18 cellular contexts compared by ENCODE assay signal in genomic region chr10:124653311-124653710, GRCh38.
DNase-seq lines count a peak whose midpoint lies in the region; ATAC-seq and TF ChIP-seq lines count a peak whose summit lies in the region.
"Had no signal": no experiment of that assay in that cellular context is flagged by ENCODE, and none has a peak within 500 bp of the region (broad histone marks: within the 10 kb centered on the region; RNA-seq: fewer than 3 reads in every experiment).

No MANE protein-coding gene starts in this region.

- 50 to 88% methylated on average over 2 to 4 of the region's 7 CpGs for WGBS in esophagus squamous epithelium, 2 donors
- 79 to 100% methylated on average over 1 to 7 of the region's 7 CpGs for WGBS in upper lobe of left lung, 2 donors

- POLR2A ChIA-PET in activated CD4-positive, alpha-beta memory T cell treated with anti-CD3 and anti-CD28 coated beads, Interleukin-2, amount 10 ng/mL, durations not matched to agents 7 days and 5 days (lab: Charles Lee): interaction anchor here (0.6 to 1.6 kb wide), 9 partner anchors 9 to 234 kb away, joined by 3 to 8 read pairs (median 4); partner anchors contain the start of gene OAT
- POLR2A ChIA-PET in activated CD4-positive, alpha-beta memory T cell treated with anti-CD3 and anti-CD28 coated beads for 36 hours (lab: Charles Lee): no interaction called here

- H3K9me3 ChIP-seq in esophagus squamous epithelium (no peaks in the 10 kb centered on the region), neutrophil (no peaks in the 10 kb centered on the region), upper lobe of left lung (no peaks in the 10 kb centered on the region)
- H3K9me3 ChIP-seq: SK-N-SH, transverse colon had no signal

- H3K4me3 ChIP-seq in esophagus squamous epithelium (no peak overlapping the region), neutrophil (ENCODE audit: low read depth in 1 of 2, low read length in 1 of 2) (no peak overlapping the region), upper lobe of left lung (no peak overlapping the region)
- H3K4me3 ChIP-seq: transverse colon had no signal

- H3K4me1 ChIP-seq in esophagus squamous epithelium (peaks cover 59 to 95% (median 71%) of the 10 kb centered on the region in 3 donors), neutrophil (ENCODE audit: control insufficient read depth in 1 of 2, insufficient read depth in 1 of 2, low read depth in 1 of 2, low read length in 1 of 2) (peaks cover 81 to 85% of the 10 kb centered on the region in 2 experiments), upper lobe of left lung (peaks cover 50 to 81% (median 64%) of the 10 kb centered on the region in 4 donors)

- intact Hi-C loops in activated CD4-positive, alpha-beta memory T cell treated with anti-CD3 and anti-CD28 coated beads for 36 hours (cut with micrococcal nuclease): no loop called here
- intact Hi-C loops in esophagus squamous epithelium (cut with DNase I): loop anchor here (10.0 kb wide), 1 partner anchor 81 kb away; no protein-coding TSS in a partner anchor

- H3K9me3 Mint-ChIP-seq in activated CD4-positive, alpha-beta memory T cell treated with anti-CD3 and anti-CD28 coated beads, Interleukin-2, amount 10 ng/mL, durations not matched to agents 7 days and 5 days: no peaks in the 10 kb centered on the region
- no peaks in the 10 kb centered on the region for H3K9me3 Mint-ChIP-seq in activated CD4-positive, alpha-beta memory T cell treated with anti-CD3 and anti-CD28 coated beads for 36 hours
- H3K9me3 Mint-ChIP-seq: activated T-helper 1 cell treated with anti-CD3 and anti-CD28 coated beads, Interleukin-12 subunit alpha, Interleukin-12 subunit beta, Interleukin-2, Interleukin-4 antibody, amounts not matched to agents 30 ng/mL and 10 ng/mL and 1 ng/mL, durations not matched to agents 14 hours and 24 hours and 36 hours; nephron progenitor cell had no signal

- no peak for TF ChIP-seq EP300 in upper lobe of left lung (IDR thresholded peaks at IDR 0.05)

- H3K27me3 ChIP-seq in esophagus squamous epithelium: no peaks in the 10 kb centered on the region
- H3K27me3 ChIP-seq in neutrophil: no peaks in the 10 kb centered on the region
- no peaks in the 10 kb centered on the region for H3K27me3 ChIP-seq in upper lobe of left lung
- H3K27me3 ChIP-seq: transverse colon had no signal

- ATAC-seq in upper lobe of left lung (ENCODE audit: low FRiP score in 2 of 2): no peak
- no peak for ATAC-seq in GM21723 (IDR thresholded peaks at IDR 0.05; ENCODE audit: unreplicated experiment)
- ATAC-seq: activated CD8-positive, alpha-beta T cell treated with anti-CD3 and anti-CD28 coated beads, Interleukin-2, amount 10 ng/mL, durations not matched to agents 7 days and 5 days had no signal

- peak overlapping the region; percentile 79 to 91 (median 88) for H3K27ac ChIP-seq in esophagus squamous epithelium
- peak overlapping the region; percentile 99 for H3K27ac ChIP-seq in neutrophil
- H3K27ac ChIP-seq in upper lobe of left lung: peak overlapping the region; percentile 48 to 86 (median 76)

- no peak for DNase-seq in activated CD4-positive, alpha-beta memory T cell treated with anti-CD3 and anti-CD28 coated beads, Interleukin-2, amount 10 ng/mL, durations not matched to agents 7 days and 5 days
- no peak for DNase-seq in activated CD4-positive, alpha-beta memory T cell treated with anti-CD3 and anti-CD28 coated beads for 36 hours
- DNase-seq in esophagus squamous epithelium (lab: John Stamatoyannopoulos, UW) (no peak), upper lobe of left lung (no peak), Kasumi-1 (lab: John Stamatoyannopoulos, UW) (no peak), iPS-NIHi11 (ENCODE audit: low spot score) (no peak)
- DNase-seq: 8988T; activated CD8-positive, alpha-beta T cell treated with anti-CD3 and anti-CD28 coated beads, Interleukin-2, amount 10 ng/mL, durations not matched to agents 7 days and 5 days; DMS79; effector CD4-positive, alpha-beta T cell; MV-4-11; NCI-H526 treated with DMSO at 0.1 percent for 48 hours; nephron progenitor cell; SK-N-SH; transverse colon had no signal

- TF ChIP-seq POLR2A in esophagus squamous epithelium (IDR thresholded peaks at IDR 0.05) (no peak), upper lobe of left lung (IDR thresholded peaks at IDR 0.05) (no peak)

- no peaks in the 10 kb centered on the region for H3K27me3 Mint-ChIP-seq in activated CD4-positive, alpha-beta memory T cell treated with anti-CD3 and anti-CD28 coated beads, Interleukin-2, amount 10 ng/mL, durations not matched to agents 7 days and 5 days
- no peaks in the 10 kb centered on the region for H3K27me3 Mint-ChIP-seq in activated CD4-positive, alpha-beta memory T cell treated with anti-CD3 and anti-CD28 coated beads for 36 hours

- H3K4me1 Mint-ChIP-seq in activated CD4-positive, alpha-beta memory T cell treated with anti-CD3 and anti-CD28 coated beads, Interleukin-2, amount 10 ng/mL, durations not matched to agents 7 days and 5 days: peaks cover 88% of the 10 kb centered on the region
- H3K4me1 Mint-ChIP-seq in activated CD4-positive, alpha-beta memory T cell treated with anti-CD3 and anti-CD28 coated beads for 36 hours (ENCODE audit: low read depth): peaks cover 88% of the 10 kb centered on the region

- peaks cover 42% of the 10 kb centered on the region for H3K36me3 Mint-ChIP-seq in activated CD4-positive, alpha-beta memory T cell treated with anti-CD3 and anti-CD28 coated beads, Interleukin-2, amount 10 ng/mL, durations not matched to agents 7 days and 5 days (ENCODE audit: low read depth)
- peaks cover 6% of the 10 kb centered on the region for H3K36me3 Mint-ChIP-seq in activated CD4-positive, alpha-beta memory T cell treated with anti-CD3 and anti-CD28 coated beads for 36 hours

- CTCF ChIA-PET in activated CD4-positive, alpha-beta memory T cell treated with anti-CD3 and anti-CD28 coated beads, Interleukin-2, amount 10 ng/mL, durations not matched to agents 7 days and 5 days (lab: Charles Lee): no interaction called here
- CTCF ChIA-PET in activated CD4-positive, alpha-beta memory T cell treated with anti-CD3 and anti-CD28 coated beads for 36 hours (lab: Charles Lee): interaction anchor here (0.6 to 0.9 kb wide), 2 partner anchors 26 to 88 kb away, joined by 3 to 4 read pairs; no protein-coding TSS in a partner anchor

- no peak for TF ChIP-seq CTCF in esophagus squamous epithelium (IDR thresholded peaks at IDR 0.05)
- TF ChIP-seq CTCF in neutrophil (IDR thresholded peaks at IDR 0.05): no peak
- TF ChIP-seq CTCF in upper lobe of left lung (IDR thresholded peaks at IDR 0.05): no peak

- H3K27ac Mint-ChIP-seq in activated CD4-positive, alpha-beta memory T cell treated with anti-CD3 and anti-CD28 coated beads, Interleukin-2, amount 10 ng/mL, durations not matched to agents 7 days and 5 days: peak overlapping the region; percentile 16
- H3K27ac Mint-ChIP-seq in activated CD4-positive, alpha-beta memory T cell treated with anti-CD3 and anti-CD28 coated beads for 36 hours: no peak overlapping the region
- H3K27ac Mint-ChIP-seq: activated CD8-positive, alpha-beta T cell treated with anti-CD3 and anti-CD28 coated beads, Interleukin-2, amount 10 ng/mL, durations not matched to agents 7 days and 5 days; activated T-helper 1 cell treated with anti-CD3 and anti-CD28 coated beads, Interleukin-12 subunit alpha, Interleukin-12 subunit beta, Interleukin-2, Interleukin-4 antibody, amounts not matched to agents 30 ng/mL and 10 ng/mL and 1 ng/mL, durations not matched to agents 14 hours and 24 hours and 36 hours; nephron progenitor cell had no signal

- H3K4me3 Mint-ChIP-seq in activated CD4-positive, alpha-beta memory T cell treated with anti-CD3 and anti-CD28 coated beads, Interleukin-2, amount 10 ng/mL, durations not matched to agents 7 days and 5 days: no peak overlapping the region
- no peak overlapping the region for H3K4me3 Mint-ChIP-seq in activated CD4-positive, alpha-beta memory T cell treated with anti-CD3 and anti-CD28 coated beads for 36 hours
- H3K4me3 Mint-ChIP-seq: activated CD8-positive, alpha-beta T cell treated with anti-CD3 and anti-CD28 coated beads, Interleukin-2, amount 10 ng/mL, durations not matched to agents 7 days and 5 days; activated T-helper 1 cell treated with anti-CD3 and anti-CD28 coated beads, Interleukin-12 subunit alpha, Interleukin-12 subunit beta, Interleukin-2, Interleukin-4 antibody, amounts not matched to agents 30 ng/mL and 10 ng/mL and 1 ng/mL, durations not matched to agents 14 hours and 24 hours and 36 hours; nephron progenitor cell had no signal

- H3K36me3 ChIP-seq in esophagus squamous epithelium (peaks cover 0 to 20% (median 0%) of the 10 kb centered on the region in 3 donors), neutrophil (no peaks in the 10 kb centered on the region), upper lobe of left lung (no peaks in the 10 kb centered on the region)
- H3K36me3 ChIP-seq: transverse colon had no signal
